ENCODE assay signal across 22 cellular contexts in genomic region chr3:109339714-109340648, GRCh38. TPM values are rescaled to one million over a fixed set of nuclear protein-coding genes. Genes with fewer than 3 reads are reported as not detected.
"Had no signal": no experiment of that assay in that cellular context is flagged by ENCODE, and none has a peak within 500 bp of the region (broad histone marks: within the 10 kb centered on the region; RNA-seq: fewer than 3 reads in every experiment).

No MANE protein-coding gene starts in this region.

- H3K4me3 ChIP-seq: body of pancreas, coronary artery, gastroesophageal sphincter, left ventricle myocardium inferior, neural progenitor cell, right atrium auricular region, tibial artery, uterus had no signal

- H3K27ac Mint-ChIP-seq: activated CD4-positive, alpha-beta T cell treated with anti-CD3 and anti-CD28 coated beads for 36 hours; activated T-helper 17 cell treated with anti-CD3 and anti-CD28 coated beads, Interleukin-2, amount 50 U/mL, for 72 hours; neural progenitor cell; T-cell had no signal

- H3K4me1 ChIP-seq: body of pancreas, left ventricle myocardium inferior, right atrium auricular region, uterus had no signal

- DNase-seq: activated CD4-positive, alpha-beta T cell treated with anti-CD3 and anti-CD28 coated beads for 36 hours; activated CD8-positive, alpha-beta memory T cell treated with anti-CD3 and anti-CD28 coated beads for 24 hours; activated naive CD4-positive, alpha-beta T cell treated with anti-CD3 and anti-CD28 coated beads, Interleukin-2, amount 50 U/mL, for 16 hours; activated T-cell treated with anti-CD3 and anti-CD28 coated beads for 4 hours; amniotic stem cell; body of pancreas; central memory CD4-positive, alpha-beta T cell; effector CD4-positive, alpha-beta T cell; islet precursor cell; left ventricle myocardium inferior; small intestine; T-cell; T1000; tibial artery; uterus had no signal

- H2AFZ ChIP-seq: neural progenitor cell had no signal

- H3K9me3 Mint-ChIP-seq: activated T-helper 17 cell treated with anti-CD3 and anti-CD28 coated beads, Interleukin-2, amount 50 U/mL, for 72 hours; neural progenitor cell; T-cell had no signal

- H3K36me3 ChIP-seq: gastroesophageal sphincter, left ventricle myocardium inferior, neural progenitor cell, right atrium auricular region, tibial artery, uterus had no signal

- H3K27ac ChIP-seq: body of pancreas, coronary artery, gastroesophageal sphincter, left ventricle myocardium inferior, neural progenitor cell, right atrium auricular region, tibial artery, uterus had no signal

- H3K4me2 ChIP-seq: neural progenitor cell had no signal

- H3K27me3 ChIP-seq: neural progenitor cell, tibial artery, uterus had no signal

- H3K36me3 Mint-ChIP-seq: T-cell had no signal

- H3K9ac ChIP-seq: neural progenitor cell had no signal

- H3K9me3 ChIP-seq: body of pancreas, gastroesophageal sphincter, right atrium auricular region, tibial artery, uterus had no signal

- ATAC-seq: activated CD4-positive, alpha-beta T cell treated with anti-CD3 and anti-CD28 coated beads for 36 hours; activated T-helper 17 cell treated with anti-CD3 and anti-CD28 coated beads, Interleukin-2, amount 50 U/mL, for 72 hours; body of pancreas; gastroesophageal sphincter; T-cell had no signal

- FAIRE-seq: small intestine had no signal

RNA-seq across cellular contexts. Expression of gene DPPA4, which starts 2.6 kb away (rescaled TPM):
- total RNA-seq: activated T-helper 17 cell treated with anti-CD3 and anti-CD28 coated beads, Interleukin-2, amount 50 U/mL, for 72 hours; body of pancreas; fibroblast of lung; gastroesophageal sphincter; left ventricle myocardium inferior; mesenteric fat pad; right atrium auricular region had no signal

RNA-seq across cellular contexts. Expression of gene DPPA2, which starts 23.7 kb away (rescaled TPM):
- total RNA-seq: activated CD4-positive, alpha-beta T cell treated with anti-CD3 and anti-CD28 coated beads for 36 hours; activated T-helper 17 cell treated with anti-CD3 and anti-CD28 coated beads, Interleukin-2, amount 50 U/mL, for 72 hours; body of pancreas; fibroblast of lung; gastroesophageal sphincter; left ventricle myocardium inferior; mesenteric fat pad; right atrium auricular region; T-cell; uterus had no signal
- polyA plus RNA-seq: fibroblast of lung, small intestine had no signal
